ENCODE assay signal across 8 cellular contexts in genomic region chr11:133934599-133935550, GRCh38. TPM values are rescaled to one million over a fixed set of nuclear protein-coding genes. Genes with fewer than 3 reads are reported as not detected.
DNase-seq lines count a peak whose midpoint lies in the region; ATAC-seq lines count a peak whose summit lies in the region.

No MANE protein-coding gene starts in this region.

- ATAC-seq in Right ventricle myocardium inferior (peak; percentile 82), GM19452 (IDR thresholded peaks at IDR 0.05; ENCODE audit: unreplicated experiment) (no peak), HG02678 (IDR thresholded peaks at IDR 0.05; ENCODE audit: unreplicated experiment) (no peak)

- intact Hi-C loops in Right ventricle myocardium inferior (cut with DNase I): no loop called here

- H3K27ac ChIP-seq in skin epidermis: peak overlapping the region in 11 of 21 experiments; percentile 9 to 71 (median 36)

- DNase-seq in NCI-H146 (lab: John Stamatoyannopoulos, UW) (peak; percentile 31), NCI-H146 treated with DMSO at 0.1 percent for 48 hours (lab: John Stamatoyannopoulos, UW; ENCODE audit: unreplicated experiment) (no peak), SW480 (ENCODE audit: low spot score) (peak; percentile 99), Right ventricle myocardium inferior (ENCODE audit: missing footprints) (peak; percentile 73)
- DNase-seq in stimulated activated CD4-positive, alpha-beta T cell treated with anti-CD3 and anti-CD28 coated beads, Interleukin-2, amount 100 ng/mL, for 48 hours: no peak

- no peak overlapping the region for H3K4me3 ChIP-seq in skin epidermis

RNA-seq across cellular contexts. Expression of gene IGSF9B, which starts 21.9 kb away (rescaled TPM):
- total RNA-seq in Right ventricle myocardium inferior: 41.7 TPM

Comparison
In these comparisons a context has a peak if more than half of its experiments do, and no peak if none do; other contexts are left out.
1. DNase-seq: peak in NCI-H146 (single experiment), SW480 (single experiment) and Right ventricle myocardium inferior (single experiment); none in NCI-H146 treated with DMSO at 0.1 percent for 48 hours (single experiment) and stimulated activated CD4-positive, alpha-beta T cell treated with anti-CD3 and anti-CD28 coated beads, Interleukin-2, amount 100 ng/mL, for 48 hours (0 of 2).